ENCODE assay signal across 17 cellular contexts in genomic region chr3:168342946-168343856, GRCh38.
DNase-seq lines count a peak whose midpoint lies in the region; ATAC-seq and TF ChIP-seq lines count a peak whose summit lies in the region.
"Had no signal": no experiment of that assay in that cellular context is flagged by ENCODE, and none has a peak within 500 bp of the region (broad histone marks: within the 10 kb centered on the region; RNA-seq: fewer than 3 reads in every experiment).

No MANE protein-coding gene starts in this region.

- no peaks in the 10 kb centered on the region for H3K27me3 ChIP-seq in PC-9 (ENCODE audit: insufficient read depth, low read depth)
- H3K27me3 ChIP-seq in foreskin keratinocyte = no peaks in the 10 kb centered on the region

- no TSS peak for BruUV-seq in PC-9 (replicated peaks; lab: Mats Ljungman, UMichigan)

- H2AFZ ChIP-seq in PC-9 = no peak overlapping the region

- H3K9me3 Mint-ChIP-seq in nephron progenitor cell = no peaks in the 10 kb centered on the region
- H3K9me3 Mint-ChIP-seq: CD4-positive, alpha-beta T cell had no signal

- POLR2A ChIA-PET in HEK293T (lab: Yijun Ruan, JAX) = no interaction called here
- POLR2A ChIA-PET in PC-9 (lab: Charles Lee; ENCODE audit: unreplicated experiment) = no interaction called here

- no peaks in the 10 kb centered on the region for H3K9me2 ChIP-seq in PC-9 (ENCODE audit: insufficient read depth)

- no peak for TF ChIP-seq CTCF in PC-9 (conservative IDR thresholded peaks at IDR 0.05)
- no peak for TF ChIP-seq CTCF in foreskin keratinocyte (conservative IDR thresholded peaks at IDR 0.05)
- no peak for TF ChIP-seq CTCF in nephron progenitor cell (IDR thresholded peaks at IDR 0.05)

- peaks cover 41% of the 10 kb centered on the region for H3K4me1 Mint-ChIP-seq in nephron progenitor cell
- H3K4me1 Mint-ChIP-seq: B cell had no signal

- H3K36me3 ChIP-seq in PC-9 (ENCODE audit: low read depth) = no peaks in the 10 kb centered on the region

- H3K79me2 ChIP-seq in PC-9 (ENCODE audit: low read depth) = no peaks in the 10 kb centered on the region

- CTCF ChIA-PET in HEK293T (lab: Yijun Ruan, JAX) (no interaction called here), PC-9 (lab: Charles Lee) (no interaction called here)

- H3F3A ChIP-seq in PC-9 (ENCODE audit: insufficient read depth, low read depth) = no peaks in the 10 kb centered on the region; the same call in 1 of the 2 replicates

- peaks cover 25% of the 10 kb centered on the region for H3K4me1 ChIP-seq in PC-9 (replicated peaks; ENCODE audit: insufficient read depth)
- peaks cover 8% of the 10 kb centered on the region for H3K4me1 ChIP-seq in foreskin keratinocyte

- DNase-seq in HEK293T (ENCODE audit: extremely low spot score) (peak; percentile 10), PC-9 (no peak), foreskin keratinocyte (no peak), nephron progenitor cell (no peak), KG1 (lab: John Stamatoyannopoulos, UW) (no peak), EL (no peak)
- DNase-seq: ACHN; CD4-positive, alpha-beta T cell; DMS79 treated with DMSO at 0.1 percent for 48 hours; GF-D8; GOT3; HFFc6; NCI-H2029; NCI-H524; NK-92 treated with Interleukin-12 subunit alpha and Interleukin-12 subunit beta, amount 100 ng/mL, for 24 hours had no signal

- no peak overlapping the region for H3K4me3 Mint-ChIP-seq in nephron progenitor cell
- H3K4me3 Mint-ChIP-seq: B cell; CD4-positive, alpha-beta T cell; HFFc6 had no signal

- H3K27ac ChIP-seq in PC-9 (no peak overlapping the region), foreskin keratinocyte (no peak overlapping the region)

- H3K27ac Mint-ChIP-seq in nephron progenitor cell = peak overlapping the region; percentile 86
- H3K27ac Mint-ChIP-seq: B cell; CD4-positive, alpha-beta T cell; HFFc6 had no signal

- H3K27me3 Mint-ChIP-seq in nephron progenitor cell (ENCODE audit: low read depth, poor library complexity) = no peaks in the 10 kb centered on the region
- H3K27me3 Mint-ChIP-seq: B cell; CD4-positive, alpha-beta T cell had no signal

- no peaks in the 10 kb centered on the region for H3K36me3 Mint-ChIP-seq in nephron progenitor cell (ENCODE audit: low read depth)

- intact Hi-C loops in PC-9 (cut with micrococcal nuclease; ENCODE audit: unreplicated experiment) = no loop called here

- peak overlapping the region; percentile 40 for H3K4me2 ChIP-seq in PC-9

- no peaks in the 10 kb centered on the region for H3K9me3 ChIP-seq in PC-9 (ENCODE audit: insufficient read depth, low read depth)

- H4K20me1 ChIP-seq in PC-9 (ENCODE audit: insufficient read depth) = no peaks in the 10 kb centered on the region

- ATAC-seq in foreskin keratinocyte = peak; percentile 70
- no peak for ATAC-seq in GM19455 (IDR thresholded peaks at IDR 0.05; ENCODE audit: unreplicated experiment)

- no peak overlapping the region for H3K4me3 ChIP-seq in PC-9

TF ChIP-seq in HEK293T, 16 proteins besides CTCF, POLR2A, EP300 and RAD21:
- TF ChIP-seq SP1 (IDR thresholded peaks at IDR 0.05) = no peak
- TF ChIP-seq CTBP1 (IDR thresholded peaks at IDR 0.05; ENCODE audit: borderline replicate concordance) = no peak
- TF ChIP-seq FOXA1 (IDR thresholded peaks at IDR 0.05) = no peak
- TF ChIP-seq L3MBTL2 (conservative IDR thresholded peaks at IDR 0.05) = no peak
TF ChIP-seq in HEK293T: peak in this region for 0.
